35 cellular contexts compared by ENCODE assay signal in genomic region chr2:210915912-210916311, GRCh38.
"Had no signal": no experiment of that assay in that cellular context is flagged by ENCODE, and none has a peak within 500 bp of the region (broad histone marks: within the 10 kb centered on the region; RNA-seq: fewer than 3 reads in every experiment).

No MANE protein-coding gene starts in this region.

- H3K27me3 ChIP-seq: MG63 had no signal

- H3K36me3 ChIP-seq: MG63 had no signal

- H3K4me3 ChIP-seq: MG63 had no signal

- DNase-seq: Karpas-422, Kasumi-1, MG63, MM.1S, MV-4-11, NCI-H1048, NCI-H1092, NCI-H1092 treated with DMSO at 0.1 percent for 48 hours, NCI-H1105, NCI-H1105 treated with DMSO at 0.1 percent for 48 hours, NCI-H1417, NCI-H1417 treated with DMSO at 0.1 percent for 48 hours, NCI-H1436, NCI-H1436 treated with DMSO at 0.1 percent for 48 hours, NCI-H146, NCI-H1694, NCI-H1694 treated with DMSO at 0.1 percent for 48 hours, NCI-H187, NCI-H187 treated with DMSO at 0.1 percent for 48 hours, NCI-H1930, NCI-H2029, NCI-H2029 treated with DMSO at 0.1 percent for 48 hours, NCI-H2081, NCI-H2081 treated with DMSO at 0.1 percent for 48 hours, NCI-H2107, NCI-H2171, NCI-H2171 treated with DMSO at 0.1 percent for 48 hours, NCI-H2227 treated with DMSO at 0.1 percent for 48 hours, NCI-H226, NCI-H345, NCI-H446, NCI-H446 treated with DMSO at 0.1 percent for 48 hours, NCI-H510A, NCI-H510A treated with DMSO at 0.1 percent for 48 hours, NCI-H524 had no signal
